21 cellular contexts compared by ENCODE assay signal in genomic region chr7:120486164-120486563, GRCh38.
"Had no signal": no experiment of that assay in that cellular context is flagged by ENCODE, and none has a peak within 500 bp of the region (broad histone marks: within the 10 kb centered on the region; RNA-seq: fewer than 3 reads in every experiment).

No MANE protein-coding gene starts in this region.

- H2AFZ ChIP-seq: hepatocyte had no signal

- H3K79me2 ChIP-seq: hepatocyte had no signal

- ATAC-seq: activated CD4-positive, alpha-beta T cell treated with anti-CD3 and anti-CD28 coated beads for 36 hours; activated CD8-positive, alpha-beta T cell treated with anti-CD3 and anti-CD28 coated beads for 36 hours; activated naive CD8-positive, alpha-beta T cell treated with anti-CD3 and anti-CD28 coated beads, Interleukin-2, amount 50 U/mL, for 24 hours; activated T-cell treated with anti-CD3 and anti-CD28 coated beads, Interleukin-2, amount 50 U/mL, for 72 hours; left colon; mucosa of descending colon; T-cell had no signal

- H3K4me3 ChIP-seq: ascending aorta, coronary artery, hepatocyte, mucosa of descending colon, upper lobe of left lung had no signal

- H3K4me2 ChIP-seq: hepatocyte had no signal

- H3K36me3 ChIP-seq: ascending aorta, upper lobe of left lung had no signal

- H3K9me3 ChIP-seq: ascending aorta, mucosa of descending colon, upper lobe of left lung had no signal

- DNase-seq: activated CD4-positive, alpha-beta T cell treated with anti-CD3 and anti-CD28 coated beads for 36 hours; activated CD8-positive, alpha-beta memory T cell treated with anti-CD3 and anti-CD28 coated beads, Interleukin-2, amount 50 U/mL, for 4 hours; activated CD8-positive, alpha-beta T cell treated with anti-CD3 and anti-CD28 coated beads for 36 hours; activated naive CD8-positive, alpha-beta T cell treated with anti-CD3 and anti-CD28 coated beads, Interleukin-2, amount 50 U/mL, for 24 hours; activated T-cell treated with anti-CD3 and anti-CD28 coated beads, Interleukin-2, amount 50 U/mL, for 72 hours; central memory CD4-positive, alpha-beta T cell; effector CD4-positive, alpha-beta T cell; immature natural killer cell; left colon; mucosa of descending colon; stimulated activated CD4-positive, alpha-beta T cell treated with anti-CD3 and anti-CD28 coated beads, Interleukin-2, amount 100 ng/mL, for 48 hours; T-cell; T1000; upper lobe of left lung had no signal

- H3K27me3 Mint-ChIP-seq: activated CD4-positive, alpha-beta T cell treated with anti-CD3 and anti-CD28 coated beads for 36 hours; activated CD8-positive, alpha-beta T cell treated with anti-CD3 and anti-CD28 coated beads for 36 hours; activated naive CD8-positive, alpha-beta T cell treated with anti-CD3 and anti-CD28 coated beads, Interleukin-2, amount 50 U/mL, for 24 hours; stimulated activated naive CD8-positive, alpha-beta T cell treated with anti-CD3 and anti-CD28 coated beads, Interleukin-15, Interleukin-2, amounts not matched to agents 100 ng/mL and 50 ng/mL, for 24 hours; T-cell had no signal

- H3K9me3 Mint-ChIP-seq: nephron had no signal

- H3K27ac ChIP-seq: ascending aorta, coronary artery, epithelial cell of prostate, hepatocyte, upper lobe of left lung, VCaP had no signal

- H3K27me3 ChIP-seq: ascending aorta, hepatocyte, upper lobe of left lung had no signal

- H3K27ac Mint-ChIP-seq: activated CD4-positive, alpha-beta T cell treated with anti-CD3 and anti-CD28 coated beads for 36 hours; activated CD8-positive, alpha-beta T cell treated with anti-CD3 and anti-CD28 coated beads for 36 hours; activated naive CD8-positive, alpha-beta T cell treated with anti-CD3 and anti-CD28 coated beads, Interleukin-2, amount 50 U/mL, for 24 hours; activated T-cell treated with anti-CD3 and anti-CD28 coated beads, Interleukin-2, amount 50 U/mL, for 72 hours; immature natural killer cell; nephron; stimulated activated naive CD8-positive, alpha-beta T cell treated with anti-CD3 and anti-CD28 coated beads, Interleukin-15, Interleukin-2, amounts not matched to agents 100 ng/mL and 50 ng/mL, for 24 hours; T-cell had no signal

- H3K4me1 Mint-ChIP-seq: activated CD4-positive, alpha-beta T cell treated with anti-CD3 and anti-CD28 coated beads for 36 hours; activated naive CD8-positive, alpha-beta T cell treated with anti-CD3 and anti-CD28 coated beads, Interleukin-2, amount 50 U/mL, for 24 hours; immature natural killer cell; nephron; T-cell had no signal

- H3K4me1 ChIP-seq: ascending aorta, upper lobe of left lung had no signal

- H3K4me3 Mint-ChIP-seq: activated CD4-positive, alpha-beta T cell treated with anti-CD3 and anti-CD28 coated beads for 36 hours; activated CD8-positive, alpha-beta T cell treated with anti-CD3 and anti-CD28 coated beads for 36 hours; activated naive CD8-positive, alpha-beta T cell treated with anti-CD3 and anti-CD28 coated beads, Interleukin-2, amount 50 U/mL, for 24 hours; activated T-cell treated with anti-CD3 and anti-CD28 coated beads, Interleukin-2, amount 50 U/mL, for 72 hours; immature natural killer cell; nephron; stimulated activated naive CD8-positive, alpha-beta T cell treated with anti-CD3 and anti-CD28 coated beads, Interleukin-15, Interleukin-2, amounts not matched to agents 100 ng/mL and 50 ng/mL, for 24 hours; T-cell had no signal

- H3K36me3 Mint-ChIP-seq: T-cell had no signal
